Comparison of ENCODE assay signal across 17 cellular contexts in genomic region chr10:61486738-61487396, GRCh38. TPM values are rescaled to one million over a fixed set of nuclear protein-coding genes. Genes with fewer than 3 reads are reported as not detected.
DNase-seq lines count a peak whose midpoint lies in the region; ATAC-seq and TF ChIP-seq lines count a peak whose summit lies in the region.
"Had no signal": no experiment of that assay in that cellular context is flagged by ENCODE, and none has a peak within 500 bp of the region (broad histone marks: within the 10 kb centered on the region; RNA-seq: fewer than 3 reads in every experiment).

No MANE protein-coding gene starts in this region.

- no peaks in the 10 kb centered on the region for H4K20me1 ChIP-seq in fibroblast of lung (ENCODE audit: control insufficient read depth, extremely low read depth, insufficient read depth, low read length)

- H3K27me3 ChIP-seq in fibroblast of lung (ENCODE audit: control insufficient read depth, insufficient read depth, low read length), result no peaks in the 10 kb centered on the region
- H3K27me3 ChIP-seq: neural progenitor cell, spleen had no signal

- H3K4me3 ChIP-seq in fibroblast of lung (replicated peaks in 1 of 4; ENCODE audit: control extremely low read depth in 1 of 4, insufficient read depth in 1 of 4, low read depth in 3 of 4, low read length in 4 of 4) (no peak overlapping the region), skeletal muscle cell (ENCODE audit: low read depth, low read length) (no peak overlapping the region)
- H3K4me3 ChIP-seq: neural progenitor cell, spleen had no signal

- DNase-seq in DMS53 (lab: John Stamatoyannopoulos, UW) (peak; percentile 5), DMS53 treated with DMSO at 0.1 percent for 48 hours (lab: John Stamatoyannopoulos, UW; ENCODE audit: unreplicated experiment) (no peak), NOMO-1 treated with dmso at 0.1 percent for 144 hours (lab: John Stamatoyannopoulos, UW; ENCODE audit: unreplicated experiment) (peak; percentile 41), fibroblast of lung (ENCODE audit: low read depth in 2 of 2) (peak; percentile 27 to 86), skeletal muscle cell (ENCODE audit: low read depth) (peak; percentile 67), NCI-H446 treated with DMSO at 0.1 percent for 48 hours (lab: John Stamatoyannopoulos, UW) (no peak), RKO (ENCODE audit: low spot score) (no peak)
- DNase-seq: activated T-cell treated with anti-CD3 and anti-CD28 coated beads, Interleukin-2, amount 50 U/mL, for 4 hours; effector memory CD4-positive, alpha-beta T cell; hippocampal formation; left ventricle myocardium superior; NCI-H146; spleen; T-cell had no signal

- no peak overlapping the region for H3K9ac ChIP-seq in fibroblast of lung (ENCODE audit: insufficient read depth, low read length)
- H3K9ac ChIP-seq: neural progenitor cell had no signal

- no peak for ATAC-seq in HG03469 (IDR thresholded peaks at IDR 0.05; ENCODE audit: unreplicated experiment)
- ATAC-seq: activated T-cell treated with anti-CD3 and anti-CD28 coated beads, Interleukin-2, amount 50 U/mL, for 4 hours; left ventricle myocardium superior; T-cell had no signal

- H3K4me2 ChIP-seq in fibroblast of lung (ENCODE audit: extremely low read depth, insufficient read depth, low read length), result peak overlapping the region; percentile 3
- H3K4me2 ChIP-seq: neural progenitor cell had no signal

- no peak for TF ChIP-seq CTCF in fibroblast of lung (conservative IDR thresholded peaks at IDR 0.05 in 1 of 2, IDR thresholded peaks at IDR 0.05 in 1 of 2; ENCODE audit: low read depth in 1 of 2, low read length in 2 of 2)

- no peaks in the 10 kb centered on the region for H3K79me2 ChIP-seq in fibroblast of lung (ENCODE audit: control insufficient read depth, insufficient read depth, low read length)

- no peaks in the 10 kb centered on the region for H3K36me3 ChIP-seq in fibroblast of lung (ENCODE audit: control insufficient read depth, insufficient read depth, low read length)
- H3K36me3 ChIP-seq: neural progenitor cell, spleen had no signal

- H3K27ac ChIP-seq in fibroblast of lung (ENCODE audit: insufficient read depth, low read length), result no peak overlapping the region
- H3K27ac ChIP-seq: 22Rv1, neural progenitor cell had no signal

- no peaks in the 10 kb centered on the region for H3K4me1 ChIP-seq in fibroblast of lung (ENCODE audit: control insufficient read depth, extremely low read depth, insufficient read depth, low read length)
- H3K4me1 ChIP-seq: neural progenitor cell had no signal

- no peaks in the 10 kb centered on the region for H3K9me3 ChIP-seq in fibroblast of lung (ENCODE audit: control insufficient read depth, insufficient read depth, low read depth, low read length)
- H3K9me3 ChIP-seq: spleen had no signal

- H2AFZ ChIP-seq in fibroblast of lung (ENCODE audit: low read length), result no peak overlapping the region
- H2AFZ ChIP-seq: neural progenitor cell had no signal

RNA-seq across cellular contexts. Expression of gene TMEM26, which starts 33.7 kb away (rescaled TPM):
- 1.5 and 2.3 TPM in 2 replicates for total RNA-seq in fibroblast of lung
- polyA plus RNA-seq in fibroblast of lung, result 0.28 and 1.4 TPM in 2 replicates
- polyA plus RNA-seq in fibroblast of lung (2012), result 0.24 and 1.7 TPM in 2 replicates
- polyA minus RNA-seq in fibroblast of lung (ENCODE audit: low replicate concordance), result 0.04 and 0.51 TPM in 2 replicates
- total RNA-seq: activated T-cell treated with anti-CD3 and anti-CD28 coated beads, Interleukin-2, amount 50 U/mL, for 4 hours; T-cell had no signal

Comparison
In these comparisons a context has a peak if more than half of its experiments do, and no peak if none do; other contexts are left out.
1. DNase-seq: peak in DMS53 (single experiment), NOMO-1 treated with dmso at 0.1 percent for 144 hours (single experiment), fibroblast of lung (2 of 2) and skeletal muscle cell (single experiment); none in DMS53 treated with DMSO at 0.1 percent for 48 hours (single experiment), NCI-H446 treated with DMSO at 0.1 percent for 48 hours (single experiment) and RKO (single experiment).